1 cellular context compared by ENCODE assay signal in genomic region chr15:38275951-38276350, GRCh38.
TF ChIP-seq lines count a peak whose summit lies in the region.

No MANE protein-coding gene starts in this region.

TF ChIP-seq in SK-N-SH treated with all-trans-retinoic acid at 6 μM for 48 hours, 23 proteins besides CTCF, POLR2A, EP300 and RAD21 (continued from another document):
- TF ChIP-seq BACH2 (CRISPR knock-in tag; IDR thresholded peaks at IDR 0.05; ENCODE audit: borderline replicate concordance) (no peak), SNAI2 (CRISPR knock-in tag; IDR thresholded peaks at IDR 0.05) (no peak), POU6F1 (CRISPR knock-in tag; IDR thresholded peaks at IDR 0.05; ENCODE audit: borderline replicate concordance, low read depth) (no peak), ZNF565 (CRISPR knock-in tag; conservative IDR thresholded peaks at IDR 0.05; ENCODE audit: low read depth) (no peak), OSR1 (CRISPR knock-in tag; IDR thresholded peaks at IDR 0.05) (no peak), CSRNP3 (CRISPR knock-in tag; IDR thresholded peaks at IDR 0.05) (no peak), CSDC2 (CRISPR knock-in tag; IDR thresholded peaks at IDR 0.05) (no peak), ZNF8 (CRISPR knock-in tag; IDR thresholded peaks at IDR 0.05) (no peak), PPARA (CRISPR knock-in tag; IDR thresholded peaks at IDR 0.05; ENCODE audit: borderline replicate concordance) (no peak), CREB5 (CRISPR knock-in tag; IDR thresholded peaks at IDR 0.05; ENCODE audit: low read depth) (no peak), TSHZ2 (CRISPR knock-in tag; IDR thresholded peaks at IDR 0.05) (no peak), TCF4 (CRISPR knock-in tag; IDR thresholded peaks at IDR 0.05; ENCODE audit: borderline replicate concordance) (no peak), ISL1 (CRISPR knock-in tag; IDR thresholded peaks at IDR 0.05) (no peak), ARNTL (CRISPR knock-in tag; IDR thresholded peaks at IDR 0.05; ENCODE audit: borderline replicate concordance, low read depth) (no peak)
